In the genomic region with DNA sequence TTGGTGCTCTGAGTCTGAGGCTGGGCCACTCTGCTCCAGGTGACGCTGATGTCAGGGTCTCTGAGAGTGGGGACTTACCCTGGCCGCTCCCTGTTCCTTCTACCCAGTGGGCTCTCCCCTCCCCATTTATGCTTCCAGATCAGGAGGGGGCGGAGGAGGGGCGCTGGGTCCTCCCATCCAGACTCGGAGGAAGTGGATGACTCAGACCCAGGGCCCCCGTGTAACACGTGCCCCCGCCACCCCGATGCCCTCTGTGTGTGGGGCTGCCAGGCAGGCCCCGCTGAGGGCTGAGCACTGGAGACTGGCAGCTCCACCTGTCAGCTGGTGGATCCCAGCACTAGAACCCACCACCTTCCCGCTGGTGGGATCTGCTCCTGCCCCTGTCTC, we compare ENCODE assay signal across 5 cellular contexts. TPM values are rescaled to one million over a fixed set of nuclear protein-coding genes. Genes with fewer than 3 reads are reported as not detected.
"Had no signal": no experiment of that assay in that cellular context is flagged by ENCODE, and none has a peak within 500 bp of the region (broad histone marks: within the 10 kb centered on the region; RNA-seq: fewer than 3 reads in every experiment).

A gene (minus strand): TSS at position 101 of the 387 bp plus-strand sequence. CDS start 233 bp downstream, outside the sequence.

RNA-seq across cellular contexts. Expression of the gene that starts here (rescaled TPM):
- total RNA-seq: bronchial epithelial cell, chondrocyte, fibroblast of villous mesenchyme, mammary epithelial cell, myocyte had no signal
- polyA plus RNA-seq: mammary epithelial cell had no signal
